In genomic region chr6:22642254-22642653, GRCh38 we compare ENCODE assay signal across 1 cellular context.
TF ChIP-seq lines count a peak whose summit lies in the region.

No MANE protein-coding gene starts in this region.

TF ChIP-seq in IMR-90, 13 proteins besides CTCF, POLR2A, EP300 and RAD21 (continued from another document):
- TF ChIP-seq RFX5 (IDR thresholded peaks at IDR 0.05; ENCODE audit: low read depth, low read length) (no peak), CHD1 (IDR thresholded peaks at IDR 0.05; ENCODE audit: low read depth, low read length) (no peak), BHLHE40 (IDR thresholded peaks at IDR 0.05; ENCODE audit: low read depth, low read length) (no peak), FOS (IDR thresholded peaks at IDR 0.05; ENCODE audit: low read depth, low read length) (no peak), RCOR1 (IDR thresholded peaks at IDR 0.05; ENCODE audit: insufficient replicate concordance, low read length) (no peak), MXI1 (IDR thresholded peaks at IDR 0.05; ENCODE audit: borderline replicate concordance, low read depth, low read length) (no peak), MAZ (IDR thresholded peaks at IDR 0.05; ENCODE audit: borderline replicate concordance, low read depth, low read length) (no peak)
- TF ChIP-seq, protein P1, sequence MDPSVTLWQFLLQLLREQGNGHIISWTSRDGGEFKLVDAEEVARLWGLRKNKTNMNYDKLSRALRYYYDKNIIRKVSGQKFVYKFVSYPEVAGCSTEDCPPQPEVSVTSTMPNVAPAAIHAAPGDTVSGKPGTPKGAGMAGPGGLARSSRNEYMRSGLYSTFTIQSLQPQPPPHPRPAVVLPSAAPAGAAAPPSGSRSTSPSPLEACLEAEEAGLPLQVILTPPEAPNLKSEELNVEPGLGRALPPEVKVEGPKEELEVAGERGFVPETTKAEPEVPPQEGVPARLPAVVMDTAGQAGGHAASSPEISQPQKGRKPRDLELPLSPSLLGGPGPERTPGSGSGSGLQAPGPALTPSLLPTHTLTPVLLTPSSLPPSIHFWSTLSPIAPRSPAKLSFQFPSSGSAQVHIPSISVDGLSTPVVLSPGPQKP (IDR thresholded peaks at IDR 0.05; ENCODE audit: borderline replicate concordance, low read depth, low read length), result no peak
